ENCODE assay signal across 7 cellular contexts in genomic region chr18:13500891-13501887, GRCh38.
DNase-seq lines count a peak whose midpoint lies in the region; ATAC-seq and TF ChIP-seq lines count a peak whose summit lies in the region.

No MANE protein-coding gene starts in this region.

- POLR2A ChIA-PET in IMR-90 (lab: Charles Lee; ENCODE audit: unreplicated experiment): no interaction called here
- POLR2A ChIA-PET in activated CD8-positive, alpha-beta T cell treated with anti-CD3 and anti-CD28 coated beads, Interleukin-2, amount 10 ng/mL, durations not matched to agents 7 days and 5 days (lab: Charles Lee): interaction anchor here (1.2 kb wide), 2 partner anchors 110 to 225 kb away, joined by 3 read pairs; partner anchors contain the start of genes FAM210A and RNMT

- H3K36me3 ChIP-seq in IMR-90 (ENCODE audit: control insufficient read depth, insufficient read depth, low read length) (no peaks in the 10 kb centered on the region), smooth muscle cell (ENCODE audit: low read depth) (no peaks in the 10 kb centered on the region)

- H3K4me1 Mint-ChIP-seq in activated T-helper 1 cell treated with anti-CD3 and anti-CD28 coated beads, Interleukin-12 subunit alpha, Interleukin-12 subunit beta, Interleukin-2, Interleukin-4 antibody, amounts not matched to agents 30 ng/mL and 10 ng/mL and 1 ng/mL, durations not matched to agents 14 hours and 24 hours and 36 hours (ENCODE audit: low read depth): peaks cover 32% of the 10 kb centered on the region
- H3K4me1 Mint-ChIP-seq in activated CD8-positive, alpha-beta T cell treated with anti-CD3 and anti-CD28 coated beads, Interleukin-2, amount 10 ng/mL, durations not matched to agents 7 days and 5 days (ENCODE audit: low read depth): peaks cover 40% of the 10 kb centered on the region

- H3K9me3 ChIP-seq in IMR-90 (ENCODE audit: control insufficient read depth, insufficient read depth, low read length) (peaks cover 16% of the 10 kb centered on the region), smooth muscle cell (replicated peaks; ENCODE audit: low read depth) (no peaks in the 10 kb centered on the region)

- no TSS peak for BruUV-seq in IMR-90 (replicated peaks; lab: Mats Ljungman, UMichigan)

- H3K9me1 ChIP-seq in IMR-90 (ENCODE audit: insufficient read depth, low read length): no peaks in the 10 kb centered on the region

- no peak overlapping the region for H4K8ac ChIP-seq in IMR-90 (ENCODE audit: low read depth in 2 of 2, low read length in 2 of 2)

- in situ Hi-C loops in IMR-90 (cut with MboI; ENCODE audit: low sequenced_read_pairs): no loop called here

- intact Hi-C loops in IMR-90 (cut with micrococcal nuclease): no loop called here
- intact Hi-C loops in activated T-helper 1 cell treated with anti-CD3 and anti-CD28 coated beads, Interleukin-12 subunit alpha, Interleukin-12 subunit beta, Interleukin-2, Interleukin-4 antibody, amounts not matched to agents 30 ng/mL and 10 ng/mL and 1 ng/mL, durations not matched to agents 14 hours and 24 hours and 36 hours (cut with micrococcal nuclease): loop anchor here (5.0 kb wide), 2 partner anchors 34 to 66 kb away; no protein-coding TSS in a partner anchor

- H3K4me1 ChIP-seq in IMR-90 (ENCODE audit: control insufficient read depth, insufficient read depth, low read length) (no peaks in the 10 kb centered on the region), smooth muscle cell (ENCODE audit: low read depth) (peaks cover 20% of the 10 kb centered on the region)

- no peak overlapping the region for H2BK5ac ChIP-seq in IMR-90 (ENCODE audit: low read depth, low read length, poor library complexity, severe bottlenecking)

- no peaks in the 10 kb centered on the region for H3K79me1 ChIP-seq in IMR-90 (ENCODE audit: low read depth in 1 of 2, low read length in 2 of 2)

- no peak overlapping the region for H3K4ac ChIP-seq in IMR-90 (ENCODE audit: low read depth, low read length)

- H3F3A ChIP-seq in smooth muscle cell (ENCODE audit: low read depth): peaks cover 11% of the 10 kb centered on the region

- H2BK20ac ChIP-seq in IMR-90 (ENCODE audit: low read depth, low read length): no peak overlapping the region

- H2AK5ac ChIP-seq in IMR-90 (ENCODE audit: low read depth, low read length): no peak overlapping the region

- H4K20me1 ChIP-seq in IMR-90 (ENCODE audit: insufficient read depth, low read length): no peaks in the 10 kb centered on the region
- H4K20me1 ChIP-seq in smooth muscle cell (ENCODE audit: low read depth): no peaks in the 10 kb centered on the region

- no peak overlapping the region for H3K18ac ChIP-seq in IMR-90 (ENCODE audit: low read depth, low read length)

- no peak for TF ChIP-seq CTCF in IMR-90 (conservative IDR thresholded peaks at IDR 0.05; ENCODE audit: low read depth, low read length)
- TF ChIP-seq CTCF in smooth muscle cell (IDR thresholded peaks at IDR 0.05; ENCODE audit: borderline replicate concordance, insufficient read depth, poor library complexity, severe bottlenecking): no peak

- H2AFZ ChIP-seq in IMR-90 (replicated peaks; ENCODE audit: low read length, poor library complexity) (no peak overlapping the region), smooth muscle cell (ENCODE audit: low read depth) (no peak overlapping the region)

- peaks cover 13% of the 10 kb centered on the region for H3K9me3 Mint-ChIP-seq in activated T-helper 1 cell treated with anti-CD3 and anti-CD28 coated beads, Interleukin-12 subunit alpha, Interleukin-12 subunit beta, Interleukin-2, Interleukin-4 antibody, amounts not matched to agents 30 ng/mL and 10 ng/mL and 1 ng/mL, durations not matched to agents 14 hours and 24 hours and 36 hours
- H3K9me3 Mint-ChIP-seq in activated CD8-positive, alpha-beta T cell treated with anti-CD3 and anti-CD28 coated beads, Interleukin-2, amount 10 ng/mL, durations not matched to agents 7 days and 5 days (ENCODE audit: insufficient read depth): no peaks in the 10 kb centered on the region

- no peak overlapping the region for H2AK9ac ChIP-seq in IMR-90 (replicated peaks; ENCODE audit: low read depth, low read length, poor library complexity)

- TF ChIP-seq POLR2A in IMR-90 (IDR thresholded peaks at IDR 0.05; ENCODE audit: low read depth, low read length): no peak

- H4K5ac ChIP-seq in IMR-90 (ENCODE audit: low read depth, low read length): no peak overlapping the region

- no peaks in the 10 kb centered on the region for H3K79me2 ChIP-seq in smooth muscle cell (ENCODE audit: low read depth)

- CTCF ChIA-PET in IMR-90 (lab: Yijun Ruan, JAX): no interaction called here
- CTCF ChIA-PET in activated CD8-positive, alpha-beta T cell treated with anti-CD3 and anti-CD28 coated beads, Interleukin-2, amount 10 ng/mL, durations not matched to agents 7 days and 5 days (lab: Charles Lee): interaction anchor here (0.8 to 2.1 kb wide), 3 partner anchors 12 to 284 kb away, joined by 3 to 10 read pairs (median 8); no protein-coding TSS in a partner anchor

- H2BK120ac ChIP-seq in IMR-90 (ENCODE audit: low read depth, low read length): no peak overlapping the region

- H3K27ac Mint-ChIP-seq in activated T-helper 1 cell treated with anti-CD3 and anti-CD28 coated beads, Interleukin-12 subunit alpha, Interleukin-12 subunit beta, Interleukin-2, Interleukin-4 antibody, amounts not matched to agents 30 ng/mL and 10 ng/mL and 1 ng/mL, durations not matched to agents 14 hours and 24 hours and 36 hours: peak overlapping the region; percentile 8
- no peak overlapping the region for H3K27ac Mint-ChIP-seq in activated CD8-positive, alpha-beta T cell treated with anti-CD3 and anti-CD28 coated beads, Interleukin-2, amount 10 ng/mL, durations not matched to agents 7 days and 5 days

- no peak overlapping the region for H3K27ac ChIP-seq in IMR-90 (ENCODE audit: insufficient read depth, low read length)
- H3K27ac ChIP-seq in smooth muscle cell (ENCODE audit: low read depth): peak overlapping the region; percentile 98

- H3K9ac ChIP-seq in IMR-90 (ENCODE audit: low read depth, low read length) (no peak overlapping the region), smooth muscle cell (ENCODE audit: low read depth) (peak overlapping the region; percentile 96)

- no peak overlapping the region for H4K91ac ChIP-seq in IMR-90 (ENCODE audit: insufficient read depth, low read depth, low read length)

- H2BK15ac ChIP-seq in IMR-90 (ENCODE audit: low read depth, low read length): no peak overlapping the region

- H3K4me2 ChIP-seq in IMR-90 (ENCODE audit: low read depth, low read length) (no peak overlapping the region), smooth muscle cell (peak overlapping the region; percentile 81)

- H3K4me3 ChIP-seq in IMR-90 (ENCODE audit: insufficient read depth, low read depth, low read length) (no peak overlapping the region), smooth muscle cell (no peak overlapping the region)

- H3K23ac ChIP-seq in IMR-90 (ENCODE audit: low read depth, low read length): no peak overlapping the region

- TF ChIP-seq RAD21 in IMR-90 (IDR thresholded peaks at IDR 0.05; ENCODE audit: low read length): no peak

- no peak overlapping the region for H3K56ac ChIP-seq in IMR-90 (ENCODE audit: extremely low read depth, insufficient read depth, low read length)

- DNase-seq in IMR-90 (peak; percentile 45), hippocampal formation (lab: John Stamatoyannopoulos, UW) (peak; percentile 21 to 51), smooth muscle cell (lab: John Stamatoyannopoulos, UW; ENCODE audit: unreplicated experiment) (no peak), NCI-H526 (lab: John Stamatoyannopoulos, UW) (no peak)
- DNase-seq in activated T-helper 1 cell treated with anti-CD3 and anti-CD28 coated beads, Interleukin-12 subunit alpha, Interleukin-12 subunit beta, Interleukin-2, Interleukin-4 antibody, amounts not matched to agents 30 ng/mL and 10 ng/mL and 1 ng/mL, durations not matched to agents 14 hours and 24 hours and 36 hours (ENCODE audit: low spot score): no peak
- no peak for DNase-seq in activated CD8-positive, alpha-beta T cell treated with anti-CD3 and anti-CD28 coated beads, Interleukin-2, amount 10 ng/mL, durations not matched to agents 7 days and 5 days

- ATAC-seq in IMR-90 (ENCODE audit: low read depth) (no peak; the same call in 1 of the 2 replicates), HG03571 (IDR thresholded peaks at IDR 0.05; ENCODE audit: unreplicated experiment) (no peak)
- no peak for ATAC-seq in activated CD8-positive, alpha-beta T cell treated with anti-CD3 and anti-CD28 coated beads, Interleukin-2, amount 10 ng/mL, durations not matched to agents 7 days and 5 days

- no peaks in the 10 kb centered on the region for H3K27me3 Mint-ChIP-seq in activated T-helper 1 cell treated with anti-CD3 and anti-CD28 coated beads, Interleukin-12 subunit alpha, Interleukin-12 subunit beta, Interleukin-2, Interleukin-4 antibody, amounts not matched to agents 30 ng/mL and 10 ng/mL and 1 ng/mL, durations not matched to agents 14 hours and 24 hours and 36 hours (ENCODE audit: insufficient read depth)
- no peaks in the 10 kb centered on the region for H3K27me3 Mint-ChIP-seq in activated CD8-positive, alpha-beta T cell treated with anti-CD3 and anti-CD28 coated beads, Interleukin-2, amount 10 ng/mL, durations not matched to agents 7 days and 5 days (ENCODE audit: low read depth)

- no CpG with 5 or more reads among the region's 16 CpGs for WGBS in IMR-90 (ENCODE audit: extremely low coverage in 2 of 2, insufficient read length in 1 of 2), 2 experiments
- 62% methylated on average over 16 of the region's 16 CpGs for WGBS in smooth muscle cell (ENCODE audit: low lambda C conversion rate)

- H3K27me3 ChIP-seq in IMR-90 (ENCODE audit: control insufficient read depth, insufficient read depth, low read length): peaks cover 3% of the 10 kb centered on the region; the same call in 1 of the 2 replicates
- H3K27me3 ChIP-seq in smooth muscle cell (ENCODE audit: low read depth): no peaks in the 10 kb centered on the region

- dilution Hi-C loops in IMR-90 (cut with HindIII; ENCODE audit: low sequenced_read_pairs, unreplicated experiment): no loop called here

- no peak overlapping the region for H3K4me3 Mint-ChIP-seq in activated T-helper 1 cell treated with anti-CD3 and anti-CD28 coated beads, Interleukin-12 subunit alpha, Interleukin-12 subunit beta, Interleukin-2, Interleukin-4 antibody, amounts not matched to agents 30 ng/mL and 10 ng/mL and 1 ng/mL, durations not matched to agents 14 hours and 24 hours and 36 hours
- no peak overlapping the region for H3K4me3 Mint-ChIP-seq in activated CD8-positive, alpha-beta T cell treated with anti-CD3 and anti-CD28 coated beads, Interleukin-2, amount 10 ng/mL, durations not matched to agents 7 days and 5 days

- H3K14ac ChIP-seq in IMR-90 (replicated peaks; ENCODE audit: low read depth, low read length): no peak overlapping the region

- H3K36me3 Mint-ChIP-seq in activated T-helper 1 cell treated with anti-CD3 and anti-CD28 coated beads, Interleukin-12 subunit alpha, Interleukin-12 subunit beta, Interleukin-2, Interleukin-4 antibody, amounts not matched to agents 30 ng/mL and 10 ng/mL and 1 ng/mL, durations not matched to agents 14 hours and 24 hours and 36 hours (ENCODE audit: low read depth): peaks cover 22% of the 10 kb centered on the region
- peaks cover 34% of the 10 kb centered on the region for H3K36me3 Mint-ChIP-seq in activated CD8-positive, alpha-beta T cell treated with anti-CD3 and anti-CD28 coated beads, Interleukin-2, amount 10 ng/mL, durations not matched to agents 7 days and 5 days (ENCODE audit: low read depth)

TF ChIP-seq in IMR-90, 13 proteins besides CTCF, POLR2A, EP300 and RAD21 (continues in another document):
- no peak for TF ChIP-seq RCOR1 (IDR thresholded peaks at IDR 0.05; ENCODE audit: insufficient replicate concordance, low read length)

Comparison
In these comparisons a context has a peak if more than half of its experiments do, and no peak if none do; other contexts are left out.
1. DNase-seq: peak in IMR-90 (single experiment) and hippocampal formation (2 of 2); none in activated T-helper 1 cell treated with anti-CD3 and anti-CD28 coated beads, Interleukin-12 subunit alpha, Interleukin-12 subunit beta, Interleukin-2, Interleukin-4 antibody, amounts not matched to agents 30 ng/mL and 10 ng/mL and 1 ng/mL, durations not matched to agents 14 hours and 24 hours and 36 hours (single experiment), smooth muscle cell (single experiment), activated CD8-positive, alpha-beta T cell treated with anti-CD3 and anti-CD28 coated beads, Interleukin-2, amount 10 ng/mL, durations not matched to agents 7 days and 5 days (single experiment) and NCI-H526 (0 of 2).